ENCODE assay signal across 1 cellular context in the genomic region with DNA sequence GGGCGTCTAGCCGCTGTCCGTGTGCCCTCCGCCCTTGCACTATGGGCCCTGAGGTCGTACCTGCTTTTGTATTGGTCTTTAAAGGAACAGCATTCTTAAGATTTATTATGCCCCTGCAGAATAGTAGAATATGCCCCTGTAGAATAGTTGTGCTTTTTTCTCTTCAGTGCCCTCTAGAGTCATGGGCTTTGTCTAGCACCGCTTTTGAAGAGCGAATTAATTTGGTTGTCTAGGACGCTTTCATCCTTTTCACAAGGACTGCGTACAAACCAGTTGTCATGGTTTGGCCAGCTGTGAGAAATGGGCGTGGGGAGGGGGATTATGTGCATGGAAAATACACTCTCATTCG.
TF ChIP-seq lines count a peak whose summit lies in the region.

No MANE protein-coding gene starts in this region.

TF ChIP-seq in HepG2, 621 proteins besides CTCF, POLR2A, EP300 and RAD21 (continues in another document):
- TF ChIP-seq ZNF580 (CRISPR knock-in tag; IDR thresholded peaks at IDR 0.05; ENCODE audit: borderline replicate concordance, low read depth): no peak
- TF ChIP-seq ZNF614 (CRISPR knock-in tag; IDR thresholded peaks at IDR 0.05; ENCODE audit: borderline replicate concordance): 0 out of 2 replicates have a peak, but pooled peaks have one; percentile 2
- TF ChIP-seq FOXK1 (CRISPR knock-in tag; IDR thresholded peaks at IDR 0.05; ENCODE audit: borderline replicate concordance, low read depth): 0 out of 2 replicates have a peak, but pooled peaks have one; percentile 1
- TF ChIP-seq, protein P1, sequence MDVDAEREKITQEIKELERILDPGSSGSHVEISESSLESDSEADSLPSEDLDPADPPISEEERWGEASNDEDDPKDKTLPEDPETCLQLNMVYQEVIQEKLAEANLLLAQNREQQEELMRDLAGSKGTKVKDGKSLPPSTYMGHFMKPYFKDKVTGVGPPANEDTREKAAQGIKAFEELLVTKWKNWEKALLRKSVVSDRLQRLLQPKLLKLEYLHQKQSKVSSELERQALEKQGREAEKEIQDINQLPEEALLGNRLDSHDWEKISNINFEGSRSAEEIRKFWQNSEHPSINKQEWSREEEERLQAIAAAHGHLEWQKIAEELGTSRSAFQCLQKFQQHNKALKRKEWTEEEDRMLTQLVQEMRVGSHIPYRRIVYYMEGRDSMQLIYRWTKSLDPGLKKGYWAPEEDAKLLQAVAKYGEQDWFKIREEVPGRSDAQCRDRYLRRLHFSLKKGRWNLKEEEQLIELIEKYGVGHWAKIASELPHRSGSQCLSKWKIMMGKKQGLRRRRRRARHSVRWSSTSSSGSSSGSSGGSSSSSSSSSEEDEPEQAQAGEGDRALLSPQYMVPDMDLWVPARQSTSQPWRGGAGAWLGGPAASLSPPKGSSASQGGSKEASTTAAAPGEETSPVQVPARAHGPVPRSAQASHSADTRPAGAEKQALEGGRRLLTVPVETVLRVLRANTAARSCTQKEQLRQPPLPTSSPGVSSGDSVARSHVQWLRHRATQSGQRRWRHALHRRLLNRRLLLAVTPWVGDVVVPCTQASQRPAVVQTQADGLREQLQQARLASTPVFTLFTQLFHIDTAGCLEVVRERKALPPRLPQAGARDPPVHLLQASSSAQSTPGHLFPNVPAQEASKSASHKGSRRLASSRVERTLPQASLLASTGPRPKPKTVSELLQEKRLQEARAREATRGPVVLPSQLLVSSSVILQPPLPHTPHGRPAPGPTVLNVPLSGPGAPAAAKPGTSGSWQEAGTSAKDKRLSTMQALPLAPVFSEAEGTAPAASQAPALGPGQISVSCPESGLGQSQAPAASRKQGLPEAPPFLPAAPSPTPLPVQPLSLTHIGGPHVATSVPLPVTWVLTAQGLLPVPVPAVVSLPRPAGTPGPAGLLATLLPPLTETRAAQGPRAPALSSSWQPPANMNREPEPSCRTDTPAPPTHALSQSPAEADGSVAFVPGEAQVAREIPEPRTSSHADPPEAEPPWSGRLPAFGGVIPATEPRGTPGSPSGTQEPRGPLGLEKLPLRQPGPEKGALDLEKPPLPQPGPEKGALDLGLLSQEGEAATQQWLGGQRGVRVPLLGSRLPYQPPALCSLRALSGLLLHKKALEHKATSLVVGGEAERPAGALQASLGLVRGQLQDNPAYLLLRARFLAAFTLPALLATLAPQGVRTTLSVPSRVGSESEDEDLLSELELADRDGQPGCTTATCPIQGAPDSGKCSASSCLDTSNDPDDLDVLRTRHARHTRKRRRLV (CRISPR knock-in tag; IDR thresholded peaks at IDR 0.05): no peak
- TF ChIP-seq NR1H2 (CRISPR knock-in tag; IDR thresholded peaks at IDR 0.05; ENCODE audit: borderline replicate concordance, low read depth): no peak
- peak; percentile 37 for TF ChIP-seq ASH2L (IDR thresholded peaks at IDR 0.05; ENCODE audit: insufficient read length, low read depth, low read length)
- 0 out of 2 replicates have a peak, but pooled peaks have one; percentile 4 for TF ChIP-seq ZNF691 (CRISPR knock-in tag; IDR thresholded peaks at IDR 0.05; ENCODE audit: borderline replicate concordance, low read depth)
- no peak for TF ChIP-seq MLLT10 (CRISPR knock-in tag; IDR thresholded peaks at IDR 0.05)
- TF ChIP-seq MAFG (CRISPR knock-in tag; IDR thresholded peaks at IDR 0.05): no peak
- 0 out of 2 replicates have a peak, but pooled peaks have one; percentile 83 for TF ChIP-seq ZNF44 (CRISPR knock-in tag; IDR thresholded peaks at IDR 0.05)
- TF ChIP-seq GLI4 (CRISPR knock-in tag; IDR thresholded peaks at IDR 0.05; ENCODE audit: borderline replicate concordance): 0 out of 2 replicates have a peak, but pooled peaks have one; percentile 76
- 0 out of 2 replicates have a peak, but pooled peaks have one; percentile 69 for TF ChIP-seq PRMT3 (CRISPR knock-in tag; IDR thresholded peaks at IDR 0.05; ENCODE audit: borderline replicate concordance, low read depth)
- no peak for TF ChIP-seq KDM6A (CRISPR knock-in tag; IDR thresholded peaks at IDR 0.05; ENCODE audit: low read depth)
- no peak for TF ChIP-seq CREB3 (CRISPR knock-in tag; IDR thresholded peaks at IDR 0.05)
- peak; percentile 12; the same call in 1 of the 2 replicates for TF ChIP-seq PHF21A (CRISPR knock-in tag; IDR thresholded peaks at IDR 0.05)
- TF ChIP-seq U2AF1 (optimal IDR thresholded peaks at IDR 0.05; ENCODE audit: low read depth, low read length): peak; percentile 11
- TF ChIP-seq ZNF30 (CRISPR knock-in tag; IDR thresholded peaks at IDR 0.05): no peak
- no peak for TF ChIP-seq ZNF260 (CRISPR knock-in tag; IDR thresholded peaks at IDR 0.05; ENCODE audit: borderline replicate concordance, low read depth)
- TF ChIP-seq KLF11 (CRISPR knock-in tag; IDR thresholded peaks at IDR 0.05): no peak
- TF ChIP-seq CSRNP1 (CRISPR knock-in tag; IDR thresholded peaks at IDR 0.05): no peak
- no peak for TF ChIP-seq ZNF567 (CRISPR knock-in tag; IDR thresholded peaks at IDR 0.05; ENCODE audit: borderline replicate concordance)
- no peak for TF ChIP-seq TBP (CRISPR knock-in tag; IDR thresholded peaks at IDR 0.05)
- TF ChIP-seq ZNF850 (CRISPR knock-in tag; conservative IDR thresholded peaks at IDR 0.05): no peak
- TF ChIP-seq FOSL1 (CRISPR knock-in tag; IDR thresholded peaks at IDR 0.05; ENCODE audit: borderline replicate concordance): no peak
- TF ChIP-seq, protein P2, sequence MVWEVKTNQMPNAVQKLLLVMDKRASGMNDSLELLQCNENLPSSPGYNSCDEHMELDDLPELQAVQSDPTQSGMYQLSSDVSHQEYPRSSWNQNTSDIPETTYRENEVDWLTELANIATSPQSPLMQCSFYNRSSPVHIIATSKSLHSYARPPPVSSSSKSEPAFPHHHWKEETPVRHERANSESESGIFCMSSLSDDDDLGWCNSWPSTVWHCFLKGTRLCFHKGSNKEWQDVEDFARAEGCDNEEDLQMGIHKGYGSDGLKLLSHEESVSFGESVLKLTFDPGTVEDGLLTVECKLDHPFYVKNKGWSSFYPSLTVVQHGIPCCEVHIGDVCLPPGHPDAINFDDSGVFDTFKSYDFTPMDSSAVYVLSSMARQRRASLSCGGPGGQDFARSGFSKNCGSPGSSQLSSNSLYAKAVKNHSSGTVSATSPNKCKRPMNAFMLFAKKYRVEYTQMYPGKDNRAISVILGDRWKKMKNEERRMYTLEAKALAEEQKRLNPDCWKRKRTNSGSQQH (CRISPR knock-in tag; IDR thresholded peaks at IDR 0.05; ENCODE audit: low read depth): peak; percentile 64; the same call in 1 of the 2 replicates
- TF ChIP-seq PAF1 (CRISPR knock-in tag; IDR thresholded peaks at IDR 0.05): 0 out of 2 replicates have a peak, but pooled peaks have one; percentile 17
- 0 out of 2 replicates have a peak, but pooled peaks have one; percentile 0 for TF ChIP-seq ZNF703 (CRISPR knock-in tag; IDR thresholded peaks at IDR 0.05; ENCODE audit: borderline replicate concordance)
- no peak for TF ChIP-seq ZNF784 (CRISPR knock-in tag; IDR thresholded peaks at IDR 0.05; ENCODE audit: borderline replicate concordance)
- no peak for TF ChIP-seq HNF4G (IDR thresholded peaks at IDR 0.05; ENCODE audit: borderline replicate concordance, low read depth, low read length)
- TF ChIP-seq HNF4G (CRISPR knock-in tag; IDR thresholded peaks at IDR 0.05; ENCODE audit: borderline replicate concordance, low read depth): 0 out of 2 replicates have a peak, but pooled peaks have one; percentile 0
- no peak for TF ChIP-seq NCOA1 (CRISPR knock-in tag; IDR thresholded peaks at IDR 0.05)
- TF ChIP-seq GRHL1 (CRISPR knock-in tag; conservative IDR thresholded peaks at IDR 0.05): no peak
- TF ChIP-seq ZNF224 (CRISPR knock-in tag; IDR thresholded peaks at IDR 0.05): no peak
- 0 out of 2 replicates have a peak, but pooled peaks have one; percentile 9 for TF ChIP-seq RFX1 (IDR thresholded peaks at IDR 0.05)
- TF ChIP-seq AGO2 (optimal IDR thresholded peaks at IDR 0.05; ENCODE audit: low read depth, low read length): no peak
- TF ChIP-seq FOSL2 (CRISPR knock-in tag; IDR thresholded peaks at IDR 0.05): no peak
- TF ChIP-seq CCDC6 (CRISPR knock-in tag; IDR thresholded peaks at IDR 0.05): peak; percentile 15; the same call in 1 of the 2 replicates
- 0 out of 2 replicates have a peak, but pooled peaks have one; percentile 4 for TF ChIP-seq HOMEZ (CRISPR knock-in tag; IDR thresholded peaks at IDR 0.05; ENCODE audit: low read depth)
- TF ChIP-seq CC2D1A (CRISPR knock-in tag; IDR thresholded peaks at IDR 0.05): no peak
- no peak for TF ChIP-seq RARG (CRISPR knock-in tag; IDR thresholded peaks at IDR 0.05; ENCODE audit: low read depth)
- no peak for TF ChIP-seq JUN (CRISPR knock-in tag; IDR thresholded peaks at IDR 0.05)
- TF ChIP-seq SATB2 (CRISPR knock-in tag; IDR thresholded peaks at IDR 0.05): no peak
- no peak for TF ChIP-seq THAP7 (CRISPR knock-in tag; IDR thresholded peaks at IDR 0.05)
- no peak for TF ChIP-seq TFDP1 (CRISPR knock-in tag; IDR thresholded peaks at IDR 0.05; ENCODE audit: borderline replicate concordance)
- TF ChIP-seq ZNF333 (CRISPR knock-in tag; IDR thresholded peaks at IDR 0.05; ENCODE audit: borderline replicate concordance): no peak
